In genomic region chr9:676780-677458, GRCh38 we compare ENCODE assay signal across 1 cellular context.
TF ChIP-seq lines count a peak whose summit lies in the region.

No MANE protein-coding gene starts in this region.

TF ChIP-seq in HepG2, 621 proteins besides CTCF, POLR2A, EP300 and RAD21 (continued from another document):
- TF ChIP-seq GPBP1L1 (CRISPR knock-in tag; IDR thresholded peaks at IDR 0.05) (no peak), NONO (IDR thresholded peaks at IDR 0.05) (no peak), NONO (CRISPR knock-in tag; conservative IDR thresholded peaks at IDR 0.05) (peak; percentile 61; the same call in 1 of the 2 replicates), MXI1 (IDR thresholded peaks at IDR 0.05; ENCODE audit: borderline replicate concordance, low read depth, low read length) (0 out of 3 replicates have a peak, but pooled peaks have one; percentile 13), SIN3A (IDR thresholded peaks at IDR 0.05; ENCODE audit: borderline replicate concordance, low read depth, low read length) (no peak), ZNF318 (CRISPR knock-in tag; IDR thresholded peaks at IDR 0.05) (no peak), HNF4G (IDR thresholded peaks at IDR 0.05; ENCODE audit: borderline replicate concordance, low read depth, low read length) (0 out of 2 replicates have a peak, but pooled peaks have one; percentile 17), HNF4G (CRISPR knock-in tag; IDR thresholded peaks at IDR 0.05; ENCODE audit: borderline replicate concordance, low read depth) (no peak), ARID3A (IDR thresholded peaks at IDR 0.05; ENCODE audit: low read depth, low read length) (peak; percentile 93), SNAI1 (CRISPR knock-in tag; IDR thresholded peaks at IDR 0.05; ENCODE audit: borderline replicate concordance) (no peak), CHD4 (IDR thresholded peaks at IDR 0.05; ENCODE audit: borderline replicate concordance, low read length) (peak; percentile 22; the same call in 1 of the 2 replicates), MIER2 (CRISPR knock-in tag; IDR thresholded peaks at IDR 0.05) (no peak), KLF16 (CRISPR knock-in tag; IDR thresholded peaks at IDR 0.05) (peak in 1 of 2 experiments; percentile 76; a peak in 1 of 4 replicates), ZNF441 (CRISPR knock-in tag; IDR thresholded peaks at IDR 0.05; ENCODE audit: borderline replicate concordance) (no peak), CSRNP1 (CRISPR knock-in tag; IDR thresholded peaks at IDR 0.05) (no peak), AHDC1 (CRISPR knock-in tag; IDR thresholded peaks at IDR 0.05; ENCODE audit: borderline replicate concordance) (peak; percentile 86; the same call in 1 of the 2 replicates), HOXA5 (CRISPR knock-in tag; IDR thresholded peaks at IDR 0.05) (no peak), BCL6 (CRISPR knock-in tag; IDR thresholded peaks at IDR 0.05) (peak; percentile 82), PAX8 (CRISPR knock-in tag; IDR thresholded peaks at IDR 0.05; ENCODE audit: borderline replicate concordance) (no peak), CENPX (CRISPR knock-in tag; IDR thresholded peaks at IDR 0.05) (no peak), ZNF510 (CRISPR knock-in tag; IDR thresholded peaks at IDR 0.05; ENCODE audit: low read depth) (no peak), NFE2L1 (CRISPR knock-in tag; IDR thresholded peaks at IDR 0.05; ENCODE audit: borderline replicate concordance) (no peak), ARHGAP35 (CRISPR knock-in tag; IDR thresholded peaks at IDR 0.05; ENCODE audit: borderline replicate concordance) (no peak), CEBPB (IDR thresholded peaks at IDR 0.05; ENCODE audit: borderline replicate concordance, low read depth, low read length) (peak; percentile 82; the same call in 1 of the 2 replicates), ZNF709 (CRISPR knock-in tag; IDR thresholded peaks at IDR 0.05) (no peak), THAP8 (CRISPR knock-in tag; IDR thresholded peaks at IDR 0.05; ENCODE audit: borderline replicate concordance) (no peak), ZZZ3 (CRISPR knock-in tag; IDR thresholded peaks at IDR 0.05; ENCODE audit: borderline replicate concordance) (no peak), FOXP1 (IDR thresholded peaks at IDR 0.05) (no peak), FOXP1 (CRISPR knock-in tag; IDR thresholded peaks at IDR 0.05) (peak; percentile 94), ZNF614 (CRISPR knock-in tag; IDR thresholded peaks at IDR 0.05; ENCODE audit: borderline replicate concordance) (no peak; the same call in 1 of the 2 replicates), ZNF879 (CRISPR knock-in tag; IDR thresholded peaks at IDR 0.05) (no peak), UBTF (CRISPR knock-in tag; IDR thresholded peaks at IDR 0.05) (no peak), KLF6 (CRISPR knock-in tag; IDR thresholded peaks at IDR 0.05) (no peak; the same call in 1 of the 2 replicates), POLR2AphosphoS5 (IDR thresholded peaks at IDR 0.05; ENCODE audit: low read depth, low read length) (peak; percentile 66), ARNTL (CRISPR knock-in tag; IDR thresholded peaks at IDR 0.05) (no peak), DDIT3 (CRISPR knock-in tag; IDR thresholded peaks at IDR 0.05) (0 out of 2 replicates have a peak, but pooled peaks have one; percentile 32), IKZF1 (IDR thresholded peaks at IDR 0.05) (no peak), FOXO1 (CRISPR knock-in tag; IDR thresholded peaks at IDR 0.05) (peak; percentile 79; the same call in 1 of the 2 replicates), RFX1 (IDR thresholded peaks at IDR 0.05) (no peak), RELA (CRISPR knock-in tag; IDR thresholded peaks at IDR 0.05) (no peak), PPARG (CRISPR knock-in tag; conservative IDR thresholded peaks at IDR 0.05) (peak; percentile 94)
